ENCODE assay signal across 8 cellular contexts in genomic region chr1:43649131-43649477, GRCh38. TPM values are rescaled to one million over a fixed set of nuclear protein-coding genes. Genes with fewer than 3 reads are reported as not detected.
DNase-seq lines count a peak whose midpoint lies in the region; ATAC-seq, FAIRE-seq and TF ChIP-seq lines count a peak whose summit lies in the region.
"Not testable (repeated sequence)": the region's sequence is repeated elsewhere in the genome, so short reads cannot be mapped to it uniquely, and the experiment has no call there.

No MANE protein-coding gene starts in this region.

- peak overlapping the region; percentile 75 for H3K9ac ChIP-seq in MM.1S (ENCODE audit: low read length)

- H3K9me3 ChIP-seq in Caco-2; MM.1S (replicated peaks; ENCODE audit: insufficient read depth, low read length); transverse colon: not testable (repeated sequence)

- H3K27me3 Mint-ChIP-seq in Caco-2 (ENCODE audit: insufficient read depth, unreplicated experiment); activated CD8-positive, alpha-beta T cell treated with anti-CD3 and anti-CD28 coated beads for 36 hours; memory B cell; progenitor cell of endocrine pancreas: not testable (repeated sequence)

- peak overlapping the region; percentile 95 for H2AFZ ChIP-seq in MM.1S (ENCODE audit: low read length)

- POLR2A ChIA-PET in Caco-2 (lab: Charles Lee) = interaction anchor here (0.6 to 1.5 kb wide), 3 partner anchors 56 to 291 kb away, joined by 3 to 6 read pairs (median 3); no protein-coding TSS in a partner anchor
- POLR2A ChIA-PET in activated CD8-positive, alpha-beta T cell treated with anti-CD3 and anti-CD28 coated beads for 36 hours (lab: Charles Lee) = interaction anchor here (0.6 to 3.3 kb wide), 8 partner anchors 14 to 1866 kb away, joined by 3 to 24 read pairs (median 4); partner anchors contain the start of genes HYI and ST3GAL3

- H4K20me1 ChIP-seq in MM.1S (ENCODE audit: insufficient read depth, low read length) = not testable (repeated sequence)

- not testable (repeated sequence) for ATAC-seq in activated CD8-positive, alpha-beta T cell treated with anti-CD3 and anti-CD28 coated beads for 36 hours; memory B cell (ENCODE audit: low read depth)

- intact Hi-C loops in Caco-2 (cut with micrococcal nuclease; ENCODE audit: unreplicated experiment); activated CD8-positive, alpha-beta T cell treated with anti-CD3 and anti-CD28 coated beads for 36 hours (cut with micrococcal nuclease): not testable (repeated sequence)
- intact Hi-C loops in transverse colon (cut with DNase I; ENCODE audit: low total_unique reads) = loop anchor here (5.0 kb wide), 1 partner anchor 122 kb away; no protein-coding TSS in a partner anchor

- TF ChIP-seq EP300 in transverse colon (IDR thresholded peaks at IDR 0.05; ENCODE audit: low read depth) = not testable (repeated sequence)

- CTCF ChIA-PET in Caco-2 (lab: Charles Lee) = interaction anchor here (0.6 to 1.9 kb wide), 5 partner anchors 9 to 286 kb away, joined by 3 to 8 read pairs (median 4); no protein-coding TSS in a partner anchor
- CTCF ChIA-PET in activated CD8-positive, alpha-beta T cell treated with anti-CD3 and anti-CD28 coated beads for 36 hours (lab: Charles Lee) = interaction anchor here (1.4 to 3.5 kb wide), 3 partner anchors 69 to 286 kb away, joined by 3 to 18 read pairs (median 18); partner anchors contain the start of gene ARTN

- H3K27ac Mint-ChIP-seq in Caco-2 (ENCODE audit: unreplicated experiment) (peak overlapping the region; percentile 83), memory B cell (peak overlapping the region; percentile 85), progenitor cell of endocrine pancreas (peak overlapping the region; percentile 99)
- peak overlapping the region; percentile 94 for H3K27ac Mint-ChIP-seq in activated CD8-positive, alpha-beta T cell treated with anti-CD3 and anti-CD28 coated beads for 36 hours

- not testable (repeated sequence) for H3K27me3 ChIP-seq in Caco-2 (replicated peaks; ENCODE audit: control insufficient read depth, insufficient read depth, low read length); MM.1S (replicated peaks; ENCODE audit: insufficient read depth, low read length); bronchial epithelial cell (ENCODE audit: control insufficient read depth, insufficient read depth, low read length); transverse colon

- H3K4me2 ChIP-seq in MM.1S (ENCODE audit: low read depth, low read length) = peak overlapping the region; percentile 71

- H3K36me3 ChIP-seq in Caco-2 (ENCODE audit: control insufficient read depth, insufficient read depth, low read length); MM.1S (replicated peaks; ENCODE audit: insufficient read depth, low read length); bronchial epithelial cell (ENCODE audit: control insufficient read depth, insufficient read depth, low read length); transverse colon: not testable (repeated sequence)

- H3K36me3 Mint-ChIP-seq in Caco-2 (ENCODE audit: insufficient read depth, unreplicated experiment) = peaks cover 27% of the 10 kb centered on the region
- peaks cover 11% of the 10 kb centered on the region for H3K36me3 Mint-ChIP-seq in activated CD8-positive, alpha-beta T cell treated with anti-CD3 and anti-CD28 coated beads for 36 hours (ENCODE audit: low read depth)
- H3K36me3 Mint-ChIP-seq in memory B cell; progenitor cell of endocrine pancreas (ENCODE audit: insufficient read depth): not testable (repeated sequence)

- not testable (repeated sequence) for H3K9me2 ChIP-seq in MM.1S (replicated peaks; ENCODE audit: insufficient read depth, low read length)

- not testable (repeated sequence) for DNase-seq in Caco-2; MM.1S; bronchial epithelial cell (ENCODE audit: low read depth); foreskin fibroblast; memory B cell (ENCODE audit: low spot score in 2 of 2); progenitor cell of endocrine pancreas (ENCODE audit: low spot score, unreplicated experiment)
- peak; percentile 15 for DNase-seq in activated CD8-positive, alpha-beta T cell treated with anti-CD3 and anti-CD28 coated beads for 36 hours
- peak; percentile 11 for DNase-seq in transverse colon

- H3K9me3 Mint-ChIP-seq in Caco-2 (ENCODE audit: unreplicated experiment); activated CD8-positive, alpha-beta T cell treated with anti-CD3 and anti-CD28 coated beads for 36 hours; memory B cell; progenitor cell of endocrine pancreas (ENCODE audit: low read depth): not testable (repeated sequence)

- not testable (repeated sequence) for H3K4me1 Mint-ChIP-seq in Caco-2 (ENCODE audit: low read depth, unreplicated experiment)
- H3K4me1 Mint-ChIP-seq in activated CD8-positive, alpha-beta T cell treated with anti-CD3 and anti-CD28 coated beads for 36 hours (ENCODE audit: low read depth) = peaks cover 23% of the 10 kb centered on the region
- H3K4me1 Mint-ChIP-seq in memory B cell = peaks cover 20% of the 10 kb centered on the region
- peaks cover 37% of the 10 kb centered on the region for H3K4me1 Mint-ChIP-seq in progenitor cell of endocrine pancreas (ENCODE audit: low read depth)

- WGBS in transverse colon (ENCODE audit: low coverage in 1 of 2), 2 donors = 36% methylated on average over 10 of the region's 16 CpGs; no CpG with 5 or more reads in 1 of the 2 donors

- not testable (repeated sequence) for FAIRE-seq in bronchial epithelial cell (lab: Jason Lieb, UNC)

- H3K4me3 ChIP-seq in Caco-2 (ENCODE audit: low read depth, low read length) (peak overlapping the region; percentile 44), MM.1S (ENCODE audit: low read length) (peak overlapping the region; percentile 98), bronchial epithelial cell (ENCODE audit: low read depth, low read length) (peak overlapping the region; percentile 77), foreskin fibroblast (ENCODE audit: low read depth in 1 of 2, low read length in 2 of 2) (peak overlapping the region; percentile 88 to 97), transverse colon (peak overlapping the region; percentile 27 to 84 (median 68))

- H3K27ac ChIP-seq in MM.1S (ENCODE audit: low read length) (peak overlapping the region; percentile 53; the same call in 1 of the 2 replicates), transverse colon (peak overlapping the region; percentile 93 to 94 (median 94))

- not testable (repeated sequence) for BruUV-seq in Caco-2 (replicated peaks; lab: Mats Ljungman, UMichigan)

- H3K4me1 ChIP-seq in Caco-2; MM.1S (ENCODE audit: low read length): not testable (repeated sequence)
- H3K4me1 ChIP-seq in transverse colon = peaks cover 15 to 41% (median 18%) of the 10 kb centered on the region in 4 donors

- H3K79me2 ChIP-seq in MM.1S (ENCODE audit: low read length) = peaks cover 37% of the 10 kb centered on the region

- peak overlapping the region; percentile 84 for H3K4me3 Mint-ChIP-seq in Caco-2 (ENCODE audit: unreplicated experiment)
- H3K4me3 Mint-ChIP-seq in activated CD8-positive, alpha-beta T cell treated with anti-CD3 and anti-CD28 coated beads for 36 hours = peak overlapping the region; percentile 100
- H3K4me3 Mint-ChIP-seq in memory B cell = peak overlapping the region; percentile 90
- H3K4me3 Mint-ChIP-seq in progenitor cell of endocrine pancreas (ENCODE audit: low read depth) = peak overlapping the region; percentile 100

- in situ Hi-C loops in transverse colon (cut with MboI; ENCODE audit: low pct_ligation_motif_present in 1 of 4, low pct_unique_long_range_greater_than_20kb in 1 of 4, low sequenced_read_pairs in 3 of 4) = loop anchor here in 1 of 4 donors (25.0 kb wide), 1 partner anchor 212 kb away; no protein-coding TSS in a partner anchor

- TF ChIP-seq CTCF in Caco-2 (IDR thresholded peaks at IDR 0.05; ENCODE audit: insufficient read depth in 1 of 2, low read depth in 1 of 2, low read length in 1 of 2, severe bottlenecking in 1 of 2, unreplicated experiment in 1 of 2); MM.1S (IDR thresholded peaks at IDR 0.05; ENCODE audit: low read length); activated CD8-positive, alpha-beta T cell treated with anti-CD3 and anti-CD28 coated beads for 36 hours (IDR thresholded peaks at IDR 0.05); bronchial epithelial cell (IDR thresholded peaks at IDR 0.05; ENCODE audit: insufficient read depth, low read length, severe bottlenecking); foreskin fibroblast (IDR thresholded peaks at IDR 0.05; ENCODE audit: low read depth, low read length); progenitor cell of endocrine pancreas (IDR thresholded peaks at IDR 0.05; ENCODE audit: unreplicated experiment); transverse colon (IDR thresholded peaks at IDR 0.05): not testable (repeated sequence)

- not testable (repeated sequence) for TF ChIP-seq POLR2A in transverse colon (IDR thresholded peaks at IDR 0.05)

- peaks cover 21% of the 10 kb centered on the region for H3F3A ChIP-seq in MM.1S (ENCODE audit: insufficient read depth, low read length)

RNA-seq across cellular contexts. Expression of gene KDM4A, which starts 0.8 kb away (rescaled TPM):
- total RNA-seq in Caco-2 (2022) = 37.7 and 45.8 TPM in 2 replicates
- 10 to 100 TPM; 31.0 to 34.0 TPM for total RNA-seq in activated CD8-positive, alpha-beta T cell treated with anti-CD3 and anti-CD28 coated beads for 36 hours
- 34.5 and 37.4 TPM in 2 replicates for total RNA-seq in bronchial epithelial cell
- 110 TPM in 2 replicates for total RNA-seq in progenitor cell of endocrine pancreas
- total RNA-seq in transverse colon = 10 to 100 TPM; 27.3 to 55.4 (median 45.4) TPM

RNA-seq across cellular contexts. Expression of gene ST3GAL3, which starts 58.2 kb away (rescaled TPM):
- total RNA-seq in Caco-2 (2022) (5.4 and 5.6 TPM in 2 replicates), bronchial epithelial cell (6.7 and 10.3 TPM in 2 replicates), progenitor cell of endocrine pancreas (14.6 and 14.9 TPM in 2 replicates), transverse colon (10 to 100 TPM in 2 of 4 donors, 1 to 10 TPM in 2; 4.8 to 23.9 (median 9.7) TPM)
- 10 to 100 TPM; 14.5 to 20.0 TPM for total RNA-seq in activated CD8-positive, alpha-beta T cell treated with anti-CD3 and anti-CD28 coated beads for 36 hours

Comparison
In these comparisons a context has a peak if more than half of its experiments do, and no peak if none do; other contexts are left out.
1. H3K4me3 ChIP-seq: peak in every context shown above with its lines; median percentile 98 in MM.1S; 92 in foreskin fibroblast; 77 in bronchial epithelial cell; 68 in transverse colon; 44 in Caco-2.